In genomic region chr1:11571906-11572616, GRCh38 we compare ENCODE assay signal across 10 cellular contexts.
DNase-seq lines count a peak whose midpoint lies in the region; ATAC-seq and TF ChIP-seq lines count a peak whose summit lies in the region.
"Had no signal": no experiment of that assay in that cellular context is flagged by ENCODE, and none has a peak within 500 bp of the region (broad histone marks: within the 10 kb centered on the region; RNA-seq: fewer than 3 reads in every experiment).

No MANE protein-coding gene starts in this region.

- intact Hi-C loops in Panc1 (cut with micrococcal nuclease; ENCODE audit: unreplicated experiment), result no loop called here

- peak; percentile 20; the same call in 1 of the 3 replicates for TF ChIP-seq CTCF in GM12872 (IDR thresholded peaks at IDR 0.05; ENCODE audit: insufficient read depth, low read depth, low read length)
- TF ChIP-seq CTCF in Panc1 (IDR thresholded peaks at IDR 0.05), result no peak; the same call in 1 of the 2 replicates

- H3K4me3 Mint-ChIP-seq in effector memory CD8-positive, alpha-beta T cell, result no peak overlapping the region

- CTCF ChIA-PET in Panc1 (lab: Charles Lee), result no interaction called here

- no peaks in the 10 kb centered on the region for H3K36me3 Mint-ChIP-seq in effector memory CD8-positive, alpha-beta T cell (ENCODE audit: insufficient read depth)
- H3K36me3 Mint-ChIP-seq: activated naive CD4-positive, alpha-beta T cell treated with anti-CD3 and anti-CD28 coated beads, Interleukin-2, amount 50 U/mL, for 72 hours had no signal

- no peaks in the 10 kb centered on the region for H3K36me3 ChIP-seq in Panc1 (ENCODE audit: control insufficient read depth, insufficient read depth, low read length)

- peaks cover 2 to 3% of the 10 kb centered on the region in 2 donors for H3K4me1 Mint-ChIP-seq in effector memory CD8-positive, alpha-beta T cell (ENCODE audit: low read depth in 2 of 2)

- peak; percentile 33 for ATAC-seq in Panc1
- no peak for ATAC-seq in effector memory CD8-positive, alpha-beta T cell (replicated peaks)
- no peak for ATAC-seq in SK-N-SH treated with all-trans-retinoic acid at 6 μM for 48 hours
- ATAC-seq in GM19035 (IDR thresholded peaks at IDR 0.05; ENCODE audit: unreplicated experiment), result no peak
- ATAC-seq: activated naive CD4-positive, alpha-beta T cell treated with anti-CD3 and anti-CD28 coated beads, Interleukin-2, amount 50 U/mL, for 72 hours had no signal

- BruUV-seq in Panc1 (replicated peaks; lab: Mats Ljungman, UMichigan), result no TSS peak

- H3K27ac ChIP-seq in Panc1 (ENCODE audit: low read length), result no peak overlapping the region
- H3K27ac ChIP-seq: parathyroid adenoma had no signal

- POLR2A ChIA-PET in Panc1 (lab: Charles Lee), result no interaction called here

- no peak overlapping the region for H3K4me3 ChIP-seq in Panc1 (ENCODE audit: low read depth in 2 of 2, low read length in 2 of 2)

- peaks cover 38 to 76% of the 10 kb centered on the region in 2 donors for H3K27me3 Mint-ChIP-seq in effector memory CD8-positive, alpha-beta T cell

- 0 out of 2 replicates have a peak, but pooled peaks cover 2% of the 10 kb centered on the region for H3K27me3 ChIP-seq in Panc1 (ENCODE audit: control insufficient read depth, insufficient read depth, low read length)

- no peak overlapping the region for H3K27ac Mint-ChIP-seq in effector memory CD8-positive, alpha-beta T cell
- H3K27ac Mint-ChIP-seq: activated naive CD4-positive, alpha-beta T cell treated with anti-CD3 and anti-CD28 coated beads, Interleukin-2, amount 50 U/mL, for 72 hours had no signal

- DNase-seq in CD1c-positive myeloid dendritic cell (ENCODE audit: extremely low spot score), result peak; percentile 3
- DNase-seq in Panc1 (ENCODE audit: low read depth, low spot score), result no peak
- DNase-seq in germinal center (ENCODE audit: low spot score), result peak; percentile 23
- DNase-seq in effector memory CD8-positive, alpha-beta T cell, result no peak
- DNase-seq in NCI-H2029 treated with DMSO at 0.1 percent for 48 hours (lab: John Stamatoyannopoulos, UW), result no peak

- H3K9me3 Mint-ChIP-seq in effector memory CD8-positive, alpha-beta T cell, result no peaks in the 10 kb centered on the region
- H3K9me3 Mint-ChIP-seq: activated naive CD4-positive, alpha-beta T cell treated with anti-CD3 and anti-CD28 coated beads, Interleukin-2, amount 50 U/mL, for 72 hours had no signal

- H3K9me3 ChIP-seq in Panc1 (ENCODE audit: control insufficient read depth, insufficient read depth, low read depth, low read length), result no peaks in the 10 kb centered on the region

- no peaks in the 10 kb centered on the region for H3K4me1 ChIP-seq in Panc1 (ENCODE audit: control insufficient read depth, insufficient read depth, low read length)
- H3K4me1 ChIP-seq: parathyroid adenoma had no signal

- in situ Hi-C loops in Panc1 (cut with HindIII; ENCODE audit: low pct_unique_long_range_greater_than_20kb, low sequenced_read_pairs), result no loop called here

TF ChIP-seq in SK-N-SH treated with all-trans-retinoic acid at 6 μM for 48 hours, 23 proteins besides CTCF, POLR2A, EP300 and RAD21:
- TF ChIP-seq POU6F1 (CRISPR knock-in tag; IDR thresholded peaks at IDR 0.05; ENCODE audit: borderline replicate concordance, low read depth), result no peak
- no peak for TF ChIP-seq ESRRG (CRISPR knock-in tag; IDR thresholded peaks at IDR 0.05)
- TF ChIP-seq CSRNP3 (CRISPR knock-in tag; IDR thresholded peaks at IDR 0.05), result no peak
- no peak for TF ChIP-seq CREB5 (CRISPR knock-in tag; IDR thresholded peaks at IDR 0.05; ENCODE audit: low read depth)

Comparison
In these comparisons a context has a peak if more than half of its experiments do, and no peak if none do; other contexts are left out.
1. DNase-seq: peak in CD1c-positive myeloid dendritic cell (single experiment) and germinal center (single experiment); none in Panc1 (single experiment), effector memory CD8-positive, alpha-beta T cell (0 of 3) and NCI-H2029 treated with DMSO at 0.1 percent for 48 hours (single experiment).